ENCODE assay signal across 18 cellular contexts in the genomic region with DNA sequence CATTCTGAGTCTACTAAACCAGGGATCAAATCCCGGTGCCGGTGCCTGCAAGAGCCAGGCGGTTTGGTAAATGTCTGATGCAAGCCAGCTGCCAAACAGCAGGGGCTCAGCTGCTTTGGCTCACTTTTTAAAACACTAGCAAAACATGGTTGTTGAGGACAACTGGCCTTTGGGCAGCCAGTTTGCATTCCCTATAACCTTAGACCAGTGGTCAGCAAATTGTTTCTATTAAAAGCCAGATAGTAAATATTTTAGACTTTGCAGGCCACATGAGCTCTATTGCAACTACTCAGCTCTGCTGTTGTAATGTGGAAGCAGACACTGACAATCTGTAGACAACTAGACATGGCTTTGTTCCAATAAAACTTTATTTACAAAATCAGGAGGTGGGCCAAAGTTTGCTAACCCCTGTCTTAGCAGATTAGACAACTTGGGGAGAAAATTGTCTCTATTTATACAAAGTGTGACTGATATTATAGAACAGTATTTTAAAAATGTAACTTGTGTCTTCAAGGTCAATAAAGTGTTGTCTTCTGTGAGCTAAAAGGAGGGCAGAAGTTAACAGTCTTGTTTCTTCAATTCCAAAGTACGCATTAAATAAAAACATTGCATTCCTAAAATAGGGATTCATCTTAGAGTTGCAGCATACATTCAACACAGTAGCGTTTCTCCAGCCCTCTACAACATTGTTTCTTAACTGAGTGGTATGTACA.
A peak's percentile ranks its signal among the peaks of the same experiment; 100 is the strongest.
DNase-seq lines count a peak whose midpoint lies in the region; ATAC-seq and TF ChIP-seq lines count a peak whose summit lies in the region.
"Had no signal": no experiment of that assay in that cellular context is flagged by ENCODE, and none has a peak within 500 bp of the region (broad histone marks: within the 10 kb centered on the region; RNA-seq: fewer than 3 reads in every experiment).

No MANE protein-coding gene starts in this region.

- H3K9me3 ChIP-seq in AG04450 (ENCODE audit: control insufficient read depth, insufficient read depth, low read length) (no peaks in the 10 kb centered on the region), MG63 (no peaks in the 10 kb centered on the region), neuronal stem cell (replicated peaks in 1 of 2; ENCODE audit: control insufficient read depth in 2 of 2, insufficient read depth in 1 of 2, low read depth in 1 of 2, low read length in 2 of 2) (no peaks in the 10 kb centered on the region)

- H3K14ac ChIP-seq in neuronal stem cell (ENCODE audit: low read length): no peak overlapping the region

- H3K36me3 ChIP-seq in MG63 (no peaks in the 10 kb centered on the region), neuronal stem cell (replicated peaks in 1 of 2; ENCODE audit: control insufficient read depth in 2 of 2, insufficient read depth in 2 of 2, low read length in 2 of 2) (no peaks in the 10 kb centered on the region)

- POLR2A ChIA-PET in AG04450 (lab: Yijun Ruan, JAX): interaction anchor here (0.7 to 2.7 kb wide), 25 partner anchors 13 to 210 kb away, joined by 3 to 23 read pairs (median 5); a partner anchor contains a TSS

- no peak overlapping the region for H2AK5ac ChIP-seq in neuronal stem cell (ENCODE audit: low read depth, low read length)

- no peak overlapping the region for H3K4me2 ChIP-seq in neuronal stem cell (ENCODE audit: insufficient read depth, low read length, poor library complexity, severe bottlenecking)

- H3K9ac ChIP-seq in neuronal stem cell (ENCODE audit: low read depth, low read length, poor library complexity): no peak overlapping the region

- H3K4ac ChIP-seq in neuronal stem cell (ENCODE audit: low read length): no peak overlapping the region

- no peak for TF ChIP-seq CTCF in AG04450 (IDR thresholded peaks at IDR 0.05; ENCODE audit: low read depth, low read length)

- WGBS in neuronal stem cell (ENCODE audit: extremely low coverage in 2 of 2, insufficient read length in 2 of 2, insufficient replicate concordance in 1 of 2), 2 donors: no CpG with 5 or more reads among the region's 5 CpGs

- no peaks in the 10 kb centered on the region for H3K4me1 ChIP-seq in neuronal stem cell (ENCODE audit: control insufficient read depth in 2 of 2, insufficient read depth in 1 of 2, low read depth in 1 of 2, low read length in 2 of 2)

- no peak overlapping the region for H2BK120ac ChIP-seq in neuronal stem cell (ENCODE audit: low read depth, low read length)

- peak; percentile 91 for DNase-seq in AG04450 (ENCODE audit: low read depth, low spot score)
- peak; percentile 54 for DNase-seq in MG63
- peak; percentile 79 for DNase-seq in fibroblast of peridontal ligament (ENCODE audit: extremely low read depth)
- peak; percentile 65 for DNase-seq in non-pigmented ciliary epithelial cell (ENCODE audit: low read depth)
- no peak for DNase-seq in activated CD4-positive, alpha-beta T cell treated with anti-CD3 and anti-CD28 coated beads for 1 hour
- DNase-seq in neuronal stem cell (ENCODE audit: low spot score): no peak
- no peak for DNase-seq in iPS-NIHi7 (ENCODE audit: extremely low spot score)
- DNase-seq: activated CD4-positive, alpha-beta T cell treated with anti-CD3 and anti-CD28 coated beads, Interleukin-2, amount 10 ng/mL, durations not matched to agents 7 days and 5 days; activated naive CD4-positive, alpha-beta T cell treated with anti-CD3 and anti-CD28 coated beads for 36 hours; activated T-cell treated with anti-CD3 and anti-CD28 coated beads for 4 hours; caudate nucleus; effector memory CD8-positive, alpha-beta T cell; NCI-H1048; NCI-H774; occipital lobe had no signal

- H3K23ac ChIP-seq in neuronal stem cell (ENCODE audit: low read depth, low read length, poor library complexity): no peak overlapping the region

- peak overlapping the region; percentile 89 for H3K27ac ChIP-seq in AG04450 (ENCODE audit: low read depth, low read length)
- no peak overlapping the region for H3K27ac ChIP-seq in neuronal stem cell (replicated peaks; ENCODE audit: low read length)
- H3K27ac ChIP-seq: skin epidermis had no signal

- no peak overlapping the region for H4K8ac ChIP-seq in neuronal stem cell (ENCODE audit: low read depth, low read length)

- H3K4me3 ChIP-seq in AG04450 (ENCODE audit: low read depth, low read length): no peak overlapping the region
- no peak overlapping the region for H3K4me3 ChIP-seq in MG63
- H3K4me3 ChIP-seq in neuronal stem cell (ENCODE audit: low read length in 2 of 2): no peak overlapping the region
- H3K4me3 ChIP-seq: skin epidermis had no signal

- no peak overlapping the region for H2BK12ac ChIP-seq in neuronal stem cell (ENCODE audit: low read length)

- no peaks in the 10 kb centered on the region for H3K27me3 ChIP-seq in AG04450 (ENCODE audit: control insufficient read depth, insufficient read depth, low read length)
- no peaks in the 10 kb centered on the region for H3K27me3 ChIP-seq in MG63
- no peaks in the 10 kb centered on the region for H3K27me3 ChIP-seq in neuronal stem cell (ENCODE audit: control insufficient read depth in 3 of 3, insufficient read depth in 3 of 3, low read depth in 1 of 3, low read length in 3 of 3)

- no peaks in the 10 kb centered on the region for H3K79me1 ChIP-seq in neuronal stem cell (ENCODE audit: low read depth, low read length)

- no peak overlapping the region for H2BK5ac ChIP-seq in neuronal stem cell (ENCODE audit: low read length)

- no peak for ATAC-seq in HG02642 (IDR thresholded peaks at IDR 0.05; ENCODE audit: poor library complexity, unreplicated experiment)
- ATAC-seq: effector memory CD8-positive, alpha-beta T cell; stimulated activated effector memory CD8-positive, alpha-beta T cell treated with anti-CD3 and anti-CD28 coated beads, Interleukin-12 subunit alpha, Interleukin-12 subunit beta, amount 100 ng/mL, for 72 hours had no signal

- CTCF ChIA-PET in AG04450 (lab: Charles Lee): interaction anchor here (1.1 to 4.9 kb wide), 3 partner anchors 16 to 134 kb away, joined by 3 to 29 read pairs (median 7); no protein-coding TSS in a partner anchor

- no peak overlapping the region for H2BK15ac ChIP-seq in neuronal stem cell (ENCODE audit: low read length)

- H3K18ac ChIP-seq in neuronal stem cell (ENCODE audit: low read length): no peak overlapping the region

- H2AFZ ChIP-seq in neuronal stem cell (ENCODE audit: low read length): no peak overlapping the region

- H4K91ac ChIP-seq in neuronal stem cell (ENCODE audit: low read depth, low read length, poor library complexity): no peak overlapping the region

Comparison
In these comparisons a context has a peak if more than half of its experiments do, and no peak if none do; other contexts are left out.
1. DNase-seq: peak in AG04450 (single experiment), MG63 (single experiment), fibroblast of peridontal ligament (single experiment) and non-pigmented ciliary epithelial cell (single experiment); none in activated CD4-positive, alpha-beta T cell treated with anti-CD3 and anti-CD28 coated beads for 1 hour (single experiment), neuronal stem cell (single experiment) and iPS-NIHi7 (single experiment).